ENCODE assay signal across 13 cellular contexts in the genomic region with DNA sequence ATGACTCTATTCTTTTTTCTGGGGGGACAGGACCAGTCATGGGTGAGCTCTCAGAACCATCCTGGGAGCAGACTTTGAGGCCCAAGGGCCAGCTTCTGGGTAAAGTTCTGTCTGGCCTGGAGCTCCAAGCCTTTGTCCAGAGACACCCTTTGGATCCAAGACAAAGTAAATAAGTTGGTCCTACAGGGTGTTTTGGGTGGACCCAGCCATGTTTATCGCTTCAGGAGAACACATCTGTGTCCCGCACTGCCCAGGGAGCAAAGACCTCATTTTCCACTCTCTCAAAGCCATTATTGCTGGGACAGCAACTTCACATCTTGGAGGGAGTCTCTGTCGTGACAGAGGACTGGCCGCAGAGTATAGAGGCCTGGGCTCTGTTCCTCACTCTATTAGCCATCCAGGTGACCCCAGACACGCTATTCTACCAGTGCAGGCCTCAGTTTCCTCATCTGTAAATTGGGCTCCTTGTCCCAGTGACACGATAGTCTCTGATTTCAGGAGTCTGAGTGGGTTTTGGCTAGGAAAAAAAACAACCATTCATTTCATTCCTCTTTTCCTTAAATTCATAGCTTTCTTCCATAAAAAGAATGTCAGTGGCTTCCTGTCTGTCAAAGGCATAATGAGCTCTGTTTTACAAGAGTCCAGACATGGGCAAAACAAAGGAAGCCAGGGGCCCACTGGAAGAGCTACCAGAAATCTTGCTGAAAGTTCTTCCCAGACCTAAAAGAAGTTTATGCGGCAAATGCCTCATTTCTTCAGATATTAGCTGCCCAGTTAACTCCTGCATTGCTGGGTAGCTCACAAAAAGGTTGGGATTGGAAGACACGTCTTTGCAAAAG.
DNase-seq lines count a peak whose midpoint lies in the region; ATAC-seq and TF ChIP-seq lines count a peak whose summit lies in the region.
"Had no signal": no experiment of that assay in that cellular context is flagged by ENCODE, and none has a peak within 500 bp of the region (broad histone marks: within the 10 kb centered on the region; RNA-seq: fewer than 3 reads in every experiment).

No MANE protein-coding gene starts in this region.

- H3K27ac ChIP-seq in SK-N-SH (ENCODE audit: low read depth in 2 of 2, low read length in 1 of 2) (no peak overlapping the region), thoracic aorta (peak overlapping the region; percentile 2 to 49)

- H3K36me3 Mint-ChIP-seq in nephron progenitor cell (ENCODE audit: low read depth), result no peaks in the 10 kb centered on the region

- no peak overlapping the region for H2AFZ ChIP-seq in SK-N-SH (ENCODE audit: low read depth)

- H3K9me3 ChIP-seq in SK-N-SH, result no peaks in the 10 kb centered on the region
- no peaks in the 10 kb centered on the region for H3K9me3 ChIP-seq in thoracic aorta

- no peak for TF ChIP-seq EP300 in SK-N-SH (IDR thresholded peaks at IDR 0.05; ENCODE audit: borderline replicate concordance in 1 of 2, low read depth in 1 of 2, low read length in 1 of 2)

- intact Hi-C loops in Right ventricle myocardium superior (cut with DNase I), result no loop called here

- no peaks in the 10 kb centered on the region for H4K20me1 ChIP-seq in SK-N-SH (ENCODE audit: insufficient read depth)

- peaks cover 24% of the 10 kb centered on the region for H3K4me1 Mint-ChIP-seq in nephron progenitor cell

- no peaks in the 10 kb centered on the region for H3K27me3 ChIP-seq in SK-N-SH (ENCODE audit: insufficient read depth)
- H3K27me3 ChIP-seq in thoracic aorta (replicated peaks; ENCODE audit: insufficient read depth), result no peaks in the 10 kb centered on the region

- peaks cover 14% of the 10 kb centered on the region for H3K27me3 Mint-ChIP-seq in nephron progenitor cell (ENCODE audit: low read depth, poor library complexity)
- H3K27me3 Mint-ChIP-seq: stimulated activated naive B cell treated with anti-CD40 and anti-IgM and Interleukin-4, amounts not matched to agents 10 μg/mL and 1 μg/mL and 100 μg/mL, for 72 hours; T-helper 17 cell had no signal

- no peaks in the 10 kb centered on the region for H3K36me3 ChIP-seq in SK-N-SH (replicated peaks in 1 of 2; ENCODE audit: control insufficient read depth in 1 of 2, insufficient read depth in 2 of 2, low read length in 1 of 2)
- H3K36me3 ChIP-seq in thoracic aorta, result no peaks in the 10 kb centered on the region

- POLR2A ChIA-PET in SK-N-SH (lab: Yijun Ruan, JAX), result interaction anchor here (1.1 kb wide), 1 partner anchor 92 kb away, joined by 3 read pairs; no protein-coding TSS in a partner anchor

- no peaks in the 10 kb centered on the region for H3K9me2 ChIP-seq in SK-N-SH

- H3K4me1 ChIP-seq in SK-N-SH (ENCODE audit: control insufficient read depth in 1 of 2, insufficient read depth in 2 of 2, low read depth in 1 of 2, low read length in 1 of 2), result peaks cover 15 to 23% of the 10 kb centered on the region in 2 experiments; a peak in 2 of 4 replicates
- peaks cover 17 to 50% of the 10 kb centered on the region in 2 donors for H3K4me1 ChIP-seq in thoracic aorta (ENCODE audit: control insufficient read depth in 1 of 2, low read depth in 2 of 2)

- DNase-seq in SK-N-SH (no peak), Right ventricle myocardium superior (no peak), nephron progenitor cell (no peak), thoracic aorta (ENCODE audit: low spot score) (no peak), GM19238 (ENCODE audit: insufficient read length, low spot score) (no peak), SW 1271 (lab: John Stamatoyannopoulos, UW) (no peak), amniotic stem cell (lab: John Stamatoyannopoulos, UW) (no peak)
- DNase-seq: GDM1; GOT3; NCI-H1417 treated with DMSO at 0.1 percent for 48 hours; stimulated activated naive B cell treated with anti-CD40 and anti-IgM and Interleukin-4, amounts not matched to agents 10 μg/mL and 1 μg/mL and 100 μg/mL, for 72 hours; T-helper 17 cell had no signal

- H3K4me3 ChIP-seq in SK-N-SH (ENCODE audit: low read depth in 2 of 2, low read length in 1 of 2) (no peak overlapping the region), thoracic aorta (no peak overlapping the region)

- TF ChIP-seq RAD21 in SK-N-SH (IDR thresholded peaks at IDR 0.05; ENCODE audit: low read length), result no peak

- TF ChIP-seq CTCF in SK-N-SH (IDR thresholded peaks at IDR 0.05) (no peak), nephron progenitor cell (IDR thresholded peaks at IDR 0.05) (no peak), thoracic aorta (IDR thresholded peaks at IDR 0.05) (no peak)

- ATAC-seq in Right ventricle myocardium superior (ENCODE audit: poor library complexity) (peak; percentile 22), thoracic aorta (ENCODE audit: insufficient number of reproducible peaks, low FRiP score, low read depth) (no peak), GM19324 (IDR thresholded peaks at IDR 0.05; ENCODE audit: low FRiP score, unreplicated experiment) (no peak)
- ATAC-seq: stimulated activated naive B cell treated with anti-CD40 and anti-IgM and Interleukin-4, amounts not matched to agents 10 μg/mL and 1 μg/mL and 100 μg/mL, for 72 hours; T-helper 17 cell had no signal

- peak overlapping the region; percentile 20 for H3K27ac Mint-ChIP-seq in nephron progenitor cell
- H3K27ac Mint-ChIP-seq: T-helper 17 cell had no signal

- 90% methylated on average over 5 of the region's 8 CpGs for WGBS in SK-N-SH (ENCODE audit: low lambda C conversion rate)

- CTCF ChIA-PET in SK-N-SH (lab: Yijun Ruan, JAX), result interaction anchor here (1.1 to 4.7 kb wide), 9 partner anchors 8 to 311 kb away, joined by 3 to 36 read pairs (median 4); no protein-coding TSS in a partner anchor

- H3F3A ChIP-seq in SK-N-SH (replicated peaks; ENCODE audit: insufficient read depth), result no peaks in the 10 kb centered on the region

- no peak overlapping the region for H3K4me3 Mint-ChIP-seq in nephron progenitor cell
- H3K4me3 Mint-ChIP-seq: stimulated activated naive B cell treated with anti-CD40 and anti-IgM and Interleukin-4, amounts not matched to agents 10 μg/mL and 1 μg/mL and 100 μg/mL, for 72 hours; T-helper 17 cell had no signal

- no peaks in the 10 kb centered on the region for H3K9me3 Mint-ChIP-seq in nephron progenitor cell
- H3K9me3 Mint-ChIP-seq: stimulated activated naive B cell treated with anti-CD40 and anti-IgM and Interleukin-4, amounts not matched to agents 10 μg/mL and 1 μg/mL and 100 μg/mL, for 72 hours had no signal

- H3K4me2 ChIP-seq in SK-N-SH, result no peak overlapping the region

- H3K79me2 ChIP-seq in SK-N-SH (ENCODE audit: insufficient read depth), result no peaks in the 10 kb centered on the region

- H3K9ac ChIP-seq in SK-N-SH, result no peak overlapping the region

TF ChIP-seq in SK-N-SH, 30 proteins besides CTCF, POLR2A, EP300 and RAD21:
- TF ChIP-seq TCF12 (IDR thresholded peaks at IDR 0.05) (peak; percentile 34; the same call in 1 of the 2 replicates), PBX3 (IDR thresholded peaks at IDR 0.05) (0 out of 2 replicates have a peak, but pooled peaks have one; percentile 39), MEF2A (IDR thresholded peaks at IDR 0.05; ENCODE audit: borderline replicate concordance, low read depth) (no peak)

Comparison
In these comparisons a context has a peak if more than half of its experiments do, and no peak if none do; other contexts are left out.
1. H3K27ac ChIP-seq: peak in thoracic aorta (2 of 2); none in SK-N-SH (0 of 2).